1 cellular context compared by ENCODE assay signal in genomic region chr16:53542283-53542682, GRCh38.
A peak's percentile ranks its signal among the peaks of the same experiment; 100 is the strongest.
TF ChIP-seq lines count a peak whose summit lies in the region.

No MANE protein-coding gene starts in this region.

TF ChIP-seq in H1, 55 proteins besides CTCF, POLR2A, EP300 and RAD21 (continued from another document):
- TF ChIP-seq JUND (IDR thresholded peaks at IDR 0.05; ENCODE audit: low read length): no peak
- no peak for TF ChIP-seq USF2 (IDR thresholded peaks at IDR 0.05; ENCODE audit: low read length)
- peak; percentile 32; the same call in 1 of the 2 replicates for TF ChIP-seq YY1 (IDR thresholded peaks at IDR 0.05; ENCODE audit: low read depth, low read length)
- TF ChIP-seq, protein P1, sequence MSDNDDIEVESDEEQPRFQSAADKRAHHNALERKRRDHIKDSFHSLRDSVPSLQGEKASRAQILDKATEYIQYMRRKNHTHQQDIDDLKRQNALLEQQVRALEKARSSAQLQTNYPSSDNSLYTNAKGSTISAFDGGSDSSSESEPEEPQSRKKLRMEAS (IDR thresholded peaks at IDR 0.05): peak; percentile 70
- TF ChIP-seq, protein P2, sequence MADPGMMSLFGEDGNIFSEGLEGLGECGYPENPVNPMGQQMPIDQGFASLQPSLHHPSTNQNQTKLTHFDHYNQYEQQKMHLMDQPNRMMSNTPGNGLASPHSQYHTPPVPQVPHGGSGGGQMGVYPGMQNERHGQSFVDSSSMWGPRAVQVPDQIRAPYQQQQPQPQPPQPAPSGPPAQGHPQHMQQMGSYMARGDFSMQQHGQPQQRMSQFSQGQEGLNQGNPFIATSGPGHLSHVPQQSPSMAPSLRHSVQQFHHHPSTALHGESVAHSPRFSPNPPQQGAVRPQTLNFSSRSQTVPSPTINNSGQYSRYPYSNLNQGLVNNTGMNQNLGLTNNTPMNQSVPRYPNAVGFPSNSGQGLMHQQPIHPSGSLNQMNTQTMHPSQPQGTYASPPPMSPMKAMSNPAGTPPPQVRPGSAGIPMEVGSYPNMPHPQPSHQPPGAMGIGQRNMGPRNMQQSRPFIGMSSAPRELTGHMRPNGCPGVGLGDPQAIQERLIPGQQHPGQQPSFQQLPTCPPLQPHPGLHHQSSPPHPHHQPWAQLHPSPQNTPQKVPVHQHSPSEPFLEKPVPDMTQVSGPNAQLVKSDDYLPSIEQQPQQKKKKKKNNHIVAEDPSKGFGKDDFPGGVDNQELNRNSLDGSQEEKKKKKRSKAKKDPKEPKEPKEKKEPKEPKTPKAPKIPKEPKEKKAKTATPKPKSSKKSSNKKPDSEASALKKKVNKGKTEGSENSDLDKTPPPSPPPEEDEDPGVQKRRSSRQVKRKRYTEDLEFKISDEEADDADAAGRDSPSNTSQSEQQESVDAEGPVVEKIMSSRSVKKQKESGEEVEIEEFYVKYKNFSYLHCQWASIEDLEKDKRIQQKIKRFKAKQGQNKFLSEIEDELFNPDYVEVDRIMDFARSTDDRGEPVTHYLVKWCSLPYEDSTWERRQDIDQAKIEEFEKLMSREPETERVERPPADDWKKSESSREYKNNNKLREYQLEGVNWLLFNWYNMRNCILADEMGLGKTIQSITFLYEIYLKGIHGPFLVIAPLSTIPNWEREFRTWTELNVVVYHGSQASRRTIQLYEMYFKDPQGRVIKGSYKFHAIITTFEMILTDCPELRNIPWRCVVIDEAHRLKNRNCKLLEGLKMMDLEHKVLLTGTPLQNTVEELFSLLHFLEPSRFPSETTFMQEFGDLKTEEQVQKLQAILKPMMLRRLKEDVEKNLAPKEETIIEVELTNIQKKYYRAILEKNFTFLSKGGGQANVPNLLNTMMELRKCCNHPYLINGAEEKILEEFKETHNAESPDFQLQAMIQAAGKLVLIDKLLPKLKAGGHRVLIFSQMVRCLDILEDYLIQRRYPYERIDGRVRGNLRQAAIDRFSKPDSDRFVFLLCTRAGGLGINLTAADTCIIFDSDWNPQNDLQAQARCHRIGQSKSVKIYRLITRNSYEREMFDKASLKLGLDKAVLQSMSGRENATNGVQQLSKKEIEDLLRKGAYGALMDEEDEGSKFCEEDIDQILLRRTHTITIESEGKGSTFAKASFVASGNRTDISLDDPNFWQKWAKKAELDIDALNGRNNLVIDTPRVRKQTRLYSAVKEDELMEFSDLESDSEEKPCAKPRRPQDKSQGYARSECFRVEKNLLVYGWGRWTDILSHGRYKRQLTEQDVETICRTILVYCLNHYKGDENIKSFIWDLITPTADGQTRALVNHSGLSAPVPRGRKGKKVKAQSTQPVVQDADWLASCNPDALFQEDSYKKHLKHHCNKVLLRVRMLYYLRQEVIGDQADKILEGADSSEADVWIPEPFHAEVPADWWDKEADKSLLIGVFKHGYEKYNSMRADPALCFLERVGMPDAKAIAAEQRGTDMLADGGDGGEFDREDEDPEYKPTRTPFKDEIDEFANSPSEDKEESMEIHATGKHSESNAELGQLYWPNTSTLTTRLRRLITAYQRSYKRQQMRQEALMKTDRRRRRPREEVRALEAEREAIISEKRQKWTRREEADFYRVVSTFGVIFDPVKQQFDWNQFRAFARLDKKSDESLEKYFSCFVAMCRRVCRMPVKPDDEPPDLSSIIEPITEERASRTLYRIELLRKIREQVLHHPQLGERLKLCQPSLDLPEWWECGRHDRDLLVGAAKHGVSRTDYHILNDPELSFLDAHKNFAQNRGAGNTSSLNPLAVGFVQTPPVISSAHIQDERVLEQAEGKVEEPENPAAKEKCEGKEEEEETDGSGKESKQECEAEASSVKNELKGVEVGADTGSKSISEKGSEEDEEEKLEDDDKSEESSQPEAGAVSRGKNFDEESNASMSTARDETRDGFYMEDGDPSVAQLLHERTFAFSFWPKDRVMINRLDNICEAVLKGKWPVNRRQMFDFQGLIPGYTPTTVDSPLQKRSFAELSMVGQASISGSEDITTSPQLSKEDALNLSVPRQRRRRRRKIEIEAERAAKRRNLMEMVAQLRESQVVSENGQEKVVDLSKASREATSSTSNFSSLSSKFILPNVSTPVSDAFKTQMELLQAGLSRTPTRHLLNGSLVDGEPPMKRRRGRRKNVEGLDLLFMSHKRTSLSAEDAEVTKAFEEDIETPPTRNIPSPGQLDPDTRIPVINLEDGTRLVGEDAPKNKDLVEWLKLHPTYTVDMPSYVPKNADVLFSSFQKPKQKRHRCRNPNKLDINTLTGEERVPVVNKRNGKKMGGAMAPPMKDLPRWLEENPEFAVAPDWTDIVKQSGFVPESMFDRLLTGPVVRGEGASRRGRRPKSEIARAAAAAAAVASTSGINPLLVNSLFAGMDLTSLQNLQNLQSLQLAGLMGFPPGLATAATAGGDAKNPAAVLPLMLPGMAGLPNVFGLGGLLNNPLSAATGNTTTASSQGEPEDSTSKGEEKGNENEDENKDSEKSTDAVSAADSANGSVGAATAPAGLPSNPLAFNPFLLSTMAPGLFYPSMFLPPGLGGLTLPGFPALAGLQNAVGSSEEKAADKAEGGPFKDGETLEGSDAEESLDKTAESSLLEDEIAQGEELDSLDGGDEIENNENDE (IDR thresholded peaks at IDR 0.05; ENCODE audit: insufficient replicate concordance, low read length): no peak
- no peak for TF ChIP-seq CHD2 (IDR thresholded peaks at IDR 0.05; ENCODE audit: low read length)
- TF ChIP-seq, protein P3, sequence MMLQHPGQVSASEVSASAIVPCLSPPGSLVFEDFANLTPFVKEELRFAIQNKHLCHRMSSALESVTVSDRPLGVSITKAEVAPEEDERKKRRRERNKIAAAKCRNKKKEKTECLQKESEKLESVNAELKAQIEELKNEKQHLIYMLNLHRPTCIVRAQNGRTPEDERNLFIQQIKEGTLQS (IDR thresholded peaks at IDR 0.05; ENCODE audit: insufficient read depth, low read depth, low read length): no peak
- TF ChIP-seq ZNF274 (IDR thresholded peaks at IDR 0.05; ENCODE audit: borderline replicate concordance, extremely low read depth, low read length): no peak
- no peak for TF ChIP-seq SP4 (IDR thresholded peaks at IDR 0.05; ENCODE audit: low read length)
